In genomic region chr3:161770532-161771386, GRCh38 we compare ENCODE assay signal across 1 cellular context.
TF ChIP-seq lines count a peak whose summit lies in the region.

No MANE protein-coding gene starts in this region.

TF ChIP-seq in HepG2, 621 proteins besides CTCF, POLR2A, EP300 and RAD21 (continued from another document):
- TF ChIP-seq RERE (CRISPR knock-in tag; IDR thresholded peaks at IDR 0.05; ENCODE audit: low read depth) (no peak), CREBL2 (CRISPR knock-in tag; IDR thresholded peaks at IDR 0.05; ENCODE audit: borderline replicate concordance) (no peak), ZNF3 (CRISPR knock-in tag; IDR thresholded peaks at IDR 0.05) (no peak), KDM1A (CRISPR knock-in tag; IDR thresholded peaks at IDR 0.05) (no peak), KLF13 (CRISPR knock-in tag; IDR thresholded peaks at IDR 0.05) (no peak), ZBTB26 (CRISPR knock-in tag; IDR thresholded peaks at IDR 0.05; ENCODE audit: borderline replicate concordance) (no peak), ZMAT5 (CRISPR knock-in tag; IDR thresholded peaks at IDR 0.05; ENCODE audit: borderline replicate concordance, low read depth) (no peak)
